Comparison of ENCODE assay signal across 16 cellular contexts in the genomic region with DNA sequence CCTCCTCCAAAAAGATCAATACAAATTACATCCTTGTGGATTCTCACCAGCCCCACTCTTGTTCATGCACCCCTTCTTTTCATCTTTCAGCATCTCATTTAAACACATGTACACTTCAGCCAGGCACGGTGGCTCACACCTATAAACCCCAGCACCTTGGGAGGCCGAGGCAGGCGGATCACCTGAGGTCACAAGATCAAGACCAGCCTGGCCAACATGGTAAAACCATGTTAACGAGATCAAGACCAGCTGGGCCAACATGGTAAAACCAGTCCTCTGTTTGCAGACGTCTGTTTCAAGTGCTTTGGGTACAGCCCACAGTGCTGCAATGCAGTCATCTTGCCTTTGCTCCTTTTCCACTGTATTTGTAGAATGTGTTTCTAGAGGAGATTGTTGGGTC. TPM values are rescaled to one million over a fixed set of nuclear protein-coding genes. Genes with fewer than 3 reads are reported as not detected.
A peak's percentile ranks its signal among the peaks of the same experiment; 100 is the strongest.
DNase-seq lines count a peak whose midpoint lies in the region; ATAC-seq and TF ChIP-seq lines count a peak whose summit lies in the region.
"Had no signal": no experiment of that assay in that cellular context is flagged by ENCODE, and none has a peak within 500 bp of the region (broad histone marks: within the 10 kb centered on the region; RNA-seq: fewer than 3 reads in every experiment).

No MANE protein-coding gene starts in this region.

- peak overlapping the region; percentile 31 for H3K27ac Mint-ChIP-seq in CD4-positive, alpha-beta T cell
- peak overlapping the region; percentile 0 for H3K27ac Mint-ChIP-seq in endodermal cell
- H3K27ac Mint-ChIP-seq in naive thymus-derived CD4-positive, alpha-beta T cell = peak overlapping the region in 1 of 9 donors; percentile 32
- H3K27ac Mint-ChIP-seq: activated naive CD4-positive, alpha-beta T cell treated with anti-CD3 and anti-CD28 coated beads for 36 hours had no signal

- WGBS in endodermal cell (ENCODE audit: insufficient coverage in 1 of 2, insufficient read length in 1 of 2), 2 experiments = 93 to 97% methylated on average over 5 of the region's 5 CpGs

- peaks cover 57% of the 10 kb centered on the region for H3K36me3 ChIP-seq in endodermal cell (ENCODE audit: control insufficient read depth, insufficient read depth, low read length)
- peaks cover 7% of the 10 kb centered on the region for H3K36me3 ChIP-seq in H7 (replicated peaks; ENCODE audit: control insufficient read depth, insufficient read depth, low read length)
- H3K36me3 ChIP-seq in naive thymus-derived CD4-positive, alpha-beta T cell (ENCODE audit: control insufficient read depth in 2 of 3, insufficient read depth in 3 of 3, low read length in 3 of 3) = peaks cover 5 to 59% (median 15%) of the 10 kb centered on the region in 3 experiments

- H3K4me3 Mint-ChIP-seq in CD4-positive, alpha-beta T cell = no peak overlapping the region
- no peak overlapping the region for H3K4me3 Mint-ChIP-seq in endodermal cell
- no peak overlapping the region for H3K4me3 Mint-ChIP-seq in naive thymus-derived CD4-positive, alpha-beta T cell
- H3K4me3 Mint-ChIP-seq: activated naive CD4-positive, alpha-beta T cell treated with anti-CD3 and anti-CD28 coated beads for 36 hours; stimulated activated naive CD8-positive, alpha-beta T cell treated with anti-CD3 and anti-CD28 coated beads, Interleukin-15, amount 100 ng/mL, for 72 hours had no signal

- peaks cover 32% of the 10 kb centered on the region for H3K4me1 Mint-ChIP-seq in CD4-positive, alpha-beta T cell (ENCODE audit: low read depth)
- H3K4me1 Mint-ChIP-seq in endodermal cell = peaks cover 34% of the 10 kb centered on the region
- peaks cover 6 to 44% (median 32%) of the 10 kb centered on the region in 7 donors for H3K4me1 Mint-ChIP-seq in naive thymus-derived CD4-positive, alpha-beta T cell

- no peaks in the 10 kb centered on the region for H3K27me3 Mint-ChIP-seq in CD4-positive, alpha-beta T cell
- H3K27me3 Mint-ChIP-seq in endodermal cell (ENCODE audit: insufficient read depth) = no peaks in the 10 kb centered on the region
- H3K27me3 Mint-ChIP-seq in naive thymus-derived CD4-positive, alpha-beta T cell = no peaks in the 10 kb centered on the region
- H3K27me3 Mint-ChIP-seq: stimulated activated naive CD8-positive, alpha-beta T cell treated with anti-CD3 and anti-CD28 coated beads, Interleukin-15, amount 100 ng/mL, for 72 hours had no signal

- no peaks in the 10 kb centered on the region for H3K9me3 ChIP-seq in CD4-positive, alpha-beta T cell (ENCODE audit: control insufficient read depth, low read length)
- H3K9me3 ChIP-seq in endodermal cell (ENCODE audit: control insufficient read depth, low read length) = no peaks in the 10 kb centered on the region
- H3K9me3 ChIP-seq in naive thymus-derived CD4-positive, alpha-beta T cell (ENCODE audit: control insufficient read depth in 2 of 3, low read length in 3 of 3) = no peaks in the 10 kb centered on the region

- H3K4me3 ChIP-seq in endodermal cell (ENCODE audit: low read length) (no peak overlapping the region), H7 (ENCODE audit: insufficient read depth, low read depth, low read length) (no peak overlapping the region)
- H3K4me3 ChIP-seq in naive thymus-derived CD4-positive, alpha-beta T cell (ENCODE audit: low read length) = no peak overlapping the region

- no peak for ATAC-seq in CD4-positive, alpha-beta T cell (ENCODE audit: poor library complexity)
- ATAC-seq in naive thymus-derived CD4-positive, alpha-beta T cell = no peak
- ATAC-seq: stimulated activated naive CD8-positive, alpha-beta T cell treated with anti-CD3 and anti-CD28 coated beads, Interleukin-15, amount 100 ng/mL, for 72 hours had no signal

- no peak for DNase-seq in CD4-positive, alpha-beta T cell
- DNase-seq in RWPE1 (ENCODE audit: low spot score) = no peak
- DNase-seq in endodermal cell = no peak
- peak; percentile 26 for DNase-seq in posterior vena cava (ENCODE audit: low spot score)
- no peak for DNase-seq in H7
- DNase-seq in naive thymus-derived CD4-positive, alpha-beta T cell = no peak
- DNase-seq in NCI-H526 treated with DMSO at 0.1 percent for 48 hours (lab: John Stamatoyannopoulos, UW) = no peak
- DNase-seq: activated CD8-positive, alpha-beta memory T cell treated with anti-CD3 and anti-CD28 coated beads, Interleukin-2, amount 50 U/mL, for 4 hours; activated naive CD4-positive, alpha-beta T cell treated with anti-CD3 and anti-CD28 coated beads for 36 hours; cortex of kidney; mesendoderm; NCI-H2081; NCI-H524 treated with DMSO at 0.1 percent for 48 hours; retina; stimulated activated naive CD8-positive, alpha-beta T cell treated with anti-CD3 and anti-CD28 coated beads, Interleukin-15, amount 100 ng/mL, for 72 hours; T-helper 9 cell had no signal

- H3K9me3 Mint-ChIP-seq in CD4-positive, alpha-beta T cell = no peaks in the 10 kb centered on the region
- no peaks in the 10 kb centered on the region for H3K9me3 Mint-ChIP-seq in endodermal cell
- no peaks in the 10 kb centered on the region for H3K9me3 Mint-ChIP-seq in naive thymus-derived CD4-positive, alpha-beta T cell
- H3K9me3 Mint-ChIP-seq: activated naive CD4-positive, alpha-beta T cell treated with anti-CD3 and anti-CD28 coated beads for 36 hours; stimulated activated naive CD8-positive, alpha-beta T cell treated with anti-CD3 and anti-CD28 coated beads, Interleukin-15, amount 100 ng/mL, for 72 hours had no signal

- POLR2A ChIA-PET in CD4-positive, alpha-beta T cell (lab: Charles Lee) = no interaction called here
- POLR2A ChIA-PET in RWPE1 (lab: Yijun Ruan, JAX; ENCODE audit: low non-redundant PET) = no interaction called here
- POLR2A ChIA-PET in naive thymus-derived CD4-positive, alpha-beta T cell (lab: Charles Lee) = no interaction called here

- H3K9ac ChIP-seq in endodermal cell (ENCODE audit: extremely low read depth, low read length, poor library complexity, severe bottlenecking) = no peak overlapping the region

- no peaks in the 10 kb centered on the region for H3K4me1 ChIP-seq in endodermal cell (ENCODE audit: control insufficient read depth, insufficient read depth, low read length)
- H3K4me1 ChIP-seq in naive thymus-derived CD4-positive, alpha-beta T cell (ENCODE audit: control insufficient read depth in 2 of 2, insufficient read depth in 2 of 2, low read length in 2 of 2) = no peaks in the 10 kb centered on the region

- TF ChIP-seq CTCF in CD4-positive, alpha-beta T cell (IDR thresholded peaks at IDR 0.05) = no peak
- TF ChIP-seq CTCF in RWPE1 (conservative IDR thresholded peaks at IDR 0.05; ENCODE audit: low read depth) = no peak
- TF ChIP-seq CTCF in endodermal cell (conservative IDR thresholded peaks at IDR 0.05) = no peak

- intact Hi-C loops in CD4-positive, alpha-beta T cell (cut with DNase I, micrococcal nuclease) = no loop called here
- intact Hi-C loops in posterior vena cava (cut with DNase I) = loop anchor here in 1 of 2 donors (5.0 kb wide), 1 partner anchor 34 kb away; no protein-coding TSS in a partner anchor
- intact Hi-C loops in naive thymus-derived CD4-positive, alpha-beta T cell (cut with micrococcal nuclease) = no loop called here

- peaks cover 64% of the 10 kb centered on the region for H3K36me3 Mint-ChIP-seq in CD4-positive, alpha-beta T cell (ENCODE audit: low read depth)
- H3K36me3 Mint-ChIP-seq in endodermal cell (ENCODE audit: low read depth) = peaks cover 54% of the 10 kb centered on the region
- peaks cover 4 to 26% (median 12%) of the 10 kb centered on the region in 5 donors for H3K36me3 Mint-ChIP-seq in naive thymus-derived CD4-positive, alpha-beta T cell

- no peak overlapping the region for H3K27ac ChIP-seq in CD4-positive, alpha-beta T cell (ENCODE audit: low read depth, low read length)
- peak overlapping the region; percentile 100 for H3K27ac ChIP-seq in RWPE1
- H3K27ac ChIP-seq in endodermal cell (ENCODE audit: low read depth, low read length) = no peak overlapping the region
- no peak overlapping the region for H3K27ac ChIP-seq in naive thymus-derived CD4-positive, alpha-beta T cell (ENCODE audit: low read depth, low read length)

- CTCF ChIA-PET in CD4-positive, alpha-beta T cell (lab: Charles Lee) = no interaction called here
- CTCF ChIA-PET in RWPE1 (lab: Yijun Ruan, JAX) = interaction anchor here (0.6 kb wide), 1 partner anchor 191 kb away, joined by 4 read pairs; the partner anchor contains the start of gene NCOA3
- CTCF ChIA-PET in naive thymus-derived CD4-positive, alpha-beta T cell (lab: Charles Lee) = interaction anchor here (0.8 kb wide), 1 partner anchor 14 kb away, joined by 4 read pairs; no protein-coding TSS in a partner anchor

- H3K27me3 ChIP-seq in CD4-positive, alpha-beta T cell (ENCODE audit: control insufficient read depth, insufficient read depth, low read length) = no peaks in the 10 kb centered on the region
- H3K27me3 ChIP-seq in endodermal cell (ENCODE audit: control insufficient read depth, insufficient read depth, low read length, poor library complexity, severe bottlenecking) (no peaks in the 10 kb centered on the region), H7 (ENCODE audit: control insufficient read depth, insufficient read depth, low read length) (no peaks in the 10 kb centered on the region)
- no peaks in the 10 kb centered on the region for H3K27me3 ChIP-seq in naive thymus-derived CD4-positive, alpha-beta T cell (ENCODE audit: control insufficient read depth in 2 of 2, insufficient read depth in 2 of 2, low read length in 2 of 2)

RNA-seq across cellular contexts. Expression of gene ZMYND8, which starts 45.3 kb away (rescaled TPM):
- 10 to 100 TPM; 33.0 to 34.3 TPM for total RNA-seq in CD4-positive, alpha-beta T cell
- total RNA-seq in endodermal cell (10 to 100 TPM; 85.0 to 99.9 TPM), posterior vena cava (10 to 100 TPM; 28.0 to 29.3 TPM)
- polyA plus RNA-seq in endodermal cell (2013, experiment 1 of 2) = 47.1 TPM
- 46.3 TPM for polyA plus RNA-seq in endodermal cell (2013, experiment 2 of 2)
- total RNA-seq in H7 (2014; rRNA removed; shearing (Covaris generic)) = 28.1 and 36.2 TPM in 2 replicates
- total RNA-seq in naive thymus-derived CD4-positive, alpha-beta T cell = 10 to 100 TPM; 54.5 to 83.0 (median 68.5) TPM
- polyA plus RNA-seq in naive thymus-derived CD4-positive, alpha-beta T cell = 10 to 100 TPM; 12.7 to 28.7 TPM
